In the genomic region with DNA sequence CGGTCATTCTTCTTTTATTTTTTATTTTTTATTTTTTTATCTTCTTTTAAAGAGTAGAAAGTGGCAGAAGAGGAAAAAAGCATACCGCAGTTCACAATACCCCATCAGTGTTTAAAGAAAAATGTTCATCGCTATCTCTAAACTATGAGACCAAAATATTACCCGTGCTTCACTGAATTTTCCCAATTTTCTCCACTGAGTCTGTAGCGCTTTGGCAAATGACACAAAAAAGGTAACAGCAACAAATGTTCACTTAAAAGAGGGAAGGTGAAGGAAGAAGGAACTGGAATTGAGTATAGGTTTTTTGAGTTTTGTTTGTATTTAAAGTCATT, we compare ENCODE assay signal across 1 cellular context.
TF ChIP-seq lines count a peak whose summit lies in the region.

No MANE protein-coding gene starts in this region.

TF ChIP-seq in endothelial cell of umbilical vein, 7 proteins besides CTCF, POLR2A, EP300 and RAD21 (continued from another document):
- no peak for TF ChIP-seq MYC (IDR thresholded peaks at IDR 0.05; ENCODE audit: low read depth, low read length)
- TF ChIP-seq JUN (IDR thresholded peaks at IDR 0.05; ENCODE audit: borderline replicate concordance, insufficient read depth, insufficient read length, low read depth) = no peak
- TF ChIP-seq EZH2 (IDR thresholded peaks at IDR 0.05; ENCODE audit: borderline replicate concordance, low read depth, low read length, severe bottlenecking) = no peak
- no peak for TF ChIP-seq FOS (IDR thresholded peaks at IDR 0.05; ENCODE audit: borderline replicate concordance, insufficient read depth, low read length)
- TF ChIP-seq GATA2 (IDR thresholded peaks at IDR 0.05; ENCODE audit: insufficient read depth, insufficient read length, low read depth, low read length) = no peak
- TF ChIP-seq, protein P1, sequence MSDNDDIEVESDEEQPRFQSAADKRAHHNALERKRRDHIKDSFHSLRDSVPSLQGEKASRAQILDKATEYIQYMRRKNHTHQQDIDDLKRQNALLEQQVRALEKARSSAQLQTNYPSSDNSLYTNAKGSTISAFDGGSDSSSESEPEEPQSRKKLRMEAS (IDR thresholded peaks at IDR 0.05; ENCODE audit: insufficient read depth, insufficient read length) = no peak
